32 cellular contexts compared by ENCODE assay signal in genomic region chr12:76198839-76199238, GRCh38.
"Had no signal": no experiment of that assay in that cellular context is flagged by ENCODE, and none has a peak within 500 bp of the region (broad histone marks: within the 10 kb centered on the region; RNA-seq: fewer than 3 reads in every experiment).

No MANE protein-coding gene starts in this region.

- DNase-seq: activated CD4-positive, alpha-beta memory T cell treated with anti-CD3 and anti-CD28 coated beads for 36 hours; activated CD4-positive, alpha-beta T cell treated with anti-CD3 and anti-CD28 coated beads for 36 hours; activated CD4-positive, alpha-beta T cell treated with anti-CD3 and anti-CD28 coated beads, Interleukin-2, amount 10 ng/mL, durations not matched to agents 24 days and 14 days; activated CD4-positive, CD25-positive, alpha-beta regulatory T cell; activated CD4-positive, CD25-positive, alpha-beta regulatory T cell treated with anti-CD3 and anti-CD28 coated beads, Interleukin-2, amount 50 U/mL, for 72 hours; activated CD8-positive, alpha-beta memory T cell treated with anti-CD3 and anti-CD28 coated beads, Interleukin-2, amount 10 ng/mL, durations not matched to agents 7 days and 5 days; activated CD8-positive, alpha-beta memory T cell treated with anti-CD3 and anti-CD28 coated beads, Interleukin-2, amount 50 U/mL, for 4 hours; activated CD8-positive, alpha-beta T cell treated with anti-CD3 and anti-CD28 coated beads, Interleukin-2, amount 10 ng/mL, durations not matched to agents 7 days and 5 days; activated gamma-delta T cell treated with Interleukin-2 at 50 U/mL for 16 hours; activated naive CD4-positive, alpha-beta T cell treated with Interleukin-2 at 50 U/mL for 16 hours; activated naive CD8-positive, alpha-beta T cell treated with anti-CD3 and anti-CD28 coated beads, Interleukin-2, amount 10 ng/mL, durations not matched to agents 7 days and 5 days; activated T-cell treated with anti-CD3 and anti-CD28 coated beads, Interleukin-2, amount 50 U/mL, for 1 hour; activated T-cell treated with anti-CD3 and anti-CD28 coated beads, Interleukin-2, amount 50 U/mL, for 48 hours; amniotic stem cell; anterior cingulate cortex; body of pancreas; caudate nucleus; cortex of kidney; dermis blood vessel endothelial cell; effector CD4-positive, alpha-beta T cell; effector memory CD8-positive, alpha-beta T cell; erythroblast; foreskin keratinocyte; gastrocnemius medialis; glutamatergic neuron; heart left ventricle; T-helper 2 cell had no signal

- H2AFZ ChIP-seq: hepatocyte had no signal

- H3K27ac Mint-ChIP-seq: activated CD4-positive, alpha-beta memory T cell treated with anti-CD3 and anti-CD28 coated beads for 36 hours; activated CD4-positive, alpha-beta T cell treated with anti-CD3 and anti-CD28 coated beads for 36 hours; activated CD4-positive, alpha-beta T cell treated with anti-CD3 and anti-CD28 coated beads, Interleukin-2, amount 10 ng/mL, durations not matched to agents 24 days and 14 days; activated CD8-positive, alpha-beta memory T cell treated with anti-CD3 and anti-CD28 coated beads, Interleukin-2, amount 10 ng/mL, durations not matched to agents 7 days and 5 days; activated CD8-positive, alpha-beta T cell treated with anti-CD3 and anti-CD28 coated beads, Interleukin-2, amount 10 ng/mL, durations not matched to agents 7 days and 5 days; activated naive CD4-positive, alpha-beta T cell treated with anti-CD3 and anti-CD28 coated beads, Interleukin-2, amount 50 U/mL, for 72 hours; activated naive CD8-positive, alpha-beta T cell treated with anti-CD3 and anti-CD28 coated beads, Interleukin-2, amount 10 ng/mL, durations not matched to agents 7 days and 5 days; activated T-helper 1 cell treated with anti-CD3 and anti-CD28 coated beads, Interleukin-12 subunit alpha, Interleukin-12 subunit beta, Interleukin-2, Interleukin-4 antibody, amounts not matched to agents 30 ng/mL and 10 ng/mL and 1 ng/mL, durations not matched to agents 14 hours and 24 hours and 36 hours; effector memory CD8-positive, alpha-beta T cell had no signal

- H3K27me3 ChIP-seq: body of pancreas, esophagus muscularis mucosa, foreskin keratinocyte, gastrocnemius medialis, heart left ventricle, hepatocyte had no signal

- H3K9me3 ChIP-seq: body of pancreas had no signal

- H3K27ac ChIP-seq: body of pancreas, esophagus muscularis mucosa, foreskin keratinocyte, gastrocnemius medialis, heart left ventricle, hepatocyte had no signal

- H3K4me1 ChIP-seq: body of pancreas, esophagus muscularis mucosa, foreskin keratinocyte, gastrocnemius medialis, heart left ventricle had no signal

- ATAC-seq: activated CD4-positive, alpha-beta T cell treated with anti-CD3 and anti-CD28 coated beads for 36 hours; activated CD8-positive, alpha-beta memory T cell treated with anti-CD3 and anti-CD28 coated beads, Interleukin-2, amount 10 ng/mL, durations not matched to agents 7 days and 5 days; activated CD8-positive, alpha-beta T cell treated with anti-CD3 and anti-CD28 coated beads, Interleukin-2, amount 10 ng/mL, durations not matched to agents 7 days and 5 days; activated naive CD4-positive, alpha-beta T cell treated with anti-CD3 and anti-CD28 coated beads, Interleukin-2, amount 50 U/mL, for 72 hours; body of pancreas; effector memory CD8-positive, alpha-beta T cell; foreskin keratinocyte; gastrocnemius medialis; heart left ventricle had no signal

- H3K79me2 ChIP-seq: hepatocyte had no signal

- H3K4me3 Mint-ChIP-seq: activated CD4-positive, alpha-beta memory T cell treated with anti-CD3 and anti-CD28 coated beads for 36 hours; activated CD4-positive, alpha-beta T cell treated with anti-CD3 and anti-CD28 coated beads for 36 hours; activated CD4-positive, alpha-beta T cell treated with anti-CD3 and anti-CD28 coated beads, Interleukin-2, amount 10 ng/mL, durations not matched to agents 24 days and 14 days; activated CD8-positive, alpha-beta memory T cell treated with anti-CD3 and anti-CD28 coated beads, Interleukin-2, amount 10 ng/mL, durations not matched to agents 7 days and 5 days; activated CD8-positive, alpha-beta T cell treated with anti-CD3 and anti-CD28 coated beads, Interleukin-2, amount 10 ng/mL, durations not matched to agents 7 days and 5 days; activated naive CD8-positive, alpha-beta T cell treated with anti-CD3 and anti-CD28 coated beads, Interleukin-2, amount 10 ng/mL, durations not matched to agents 7 days and 5 days; activated T-helper 1 cell treated with anti-CD3 and anti-CD28 coated beads, Interleukin-12 subunit alpha, Interleukin-12 subunit beta, Interleukin-2, Interleukin-4 antibody, amounts not matched to agents 30 ng/mL and 10 ng/mL and 1 ng/mL, durations not matched to agents 14 hours and 24 hours and 36 hours; effector memory CD8-positive, alpha-beta T cell had no signal

- FAIRE-seq: colon had no signal

- H3K4me2 ChIP-seq: hepatocyte had no signal

- H3K4me3 ChIP-seq: body of pancreas, esophagus muscularis mucosa, gastrocnemius medialis, heart left ventricle, hepatocyte had no signal

- H3K36me3 ChIP-seq: esophagus muscularis mucosa, gastrocnemius medialis, heart left ventricle had no signal
